ENCODE assay signal across 20 cellular contexts in genomic region chr4:71680706-71681105, GRCh38.
"Had no signal": no experiment of that assay in that cellular context is flagged by ENCODE, and none has a peak within 500 bp of the region (broad histone marks: within the 10 kb centered on the region; RNA-seq: fewer than 3 reads in every experiment).

No MANE protein-coding gene starts in this region.

- ATAC-seq: heart right ventricle, left ventricle myocardium superior had no signal

- FAIRE-seq: colon, endometrium had no signal

- DNase-seq: activated CD4-positive, alpha-beta T cell treated with anti-CD3 and anti-CD28 coated beads, Interleukin-2, amount 50 U/mL, for 1 hour; activated CD4-positive, CD25-positive, alpha-beta regulatory T cell treated with anti-CD3 and anti-CD28 coated beads, Interleukin-2, amount 50 U/mL, for 72 hours; activated CD8-positive, alpha-beta memory T cell treated with anti-CD3 and anti-CD28 coated beads, Interleukin-2, amount 50 U/mL, for 48 hours; activated effector memory CD4-positive, alpha-beta T cell treated with anti-CD3 and anti-CD28 coated beads, Interleukin-2, amount 50 U/mL, for 16 hours; activated T-cell treated with anti-CD3 and anti-CD28 coated beads, Interleukin-2, amount 50 U/mL, for 48 hours; adrenal gland; caudate nucleus; erythroblast; heart right ventricle; left ventricle myocardium superior; nephron progenitor cell; occipital lobe; T-helper 2 cell; trophoblast cell had no signal

- H3K4me3 ChIP-seq: adrenal gland, heart right ventricle, right atrium auricular region, skin epidermis, suprapubic skin, vagina had no signal
